17 cellular contexts compared by ENCODE assay signal in the genomic region with DNA sequence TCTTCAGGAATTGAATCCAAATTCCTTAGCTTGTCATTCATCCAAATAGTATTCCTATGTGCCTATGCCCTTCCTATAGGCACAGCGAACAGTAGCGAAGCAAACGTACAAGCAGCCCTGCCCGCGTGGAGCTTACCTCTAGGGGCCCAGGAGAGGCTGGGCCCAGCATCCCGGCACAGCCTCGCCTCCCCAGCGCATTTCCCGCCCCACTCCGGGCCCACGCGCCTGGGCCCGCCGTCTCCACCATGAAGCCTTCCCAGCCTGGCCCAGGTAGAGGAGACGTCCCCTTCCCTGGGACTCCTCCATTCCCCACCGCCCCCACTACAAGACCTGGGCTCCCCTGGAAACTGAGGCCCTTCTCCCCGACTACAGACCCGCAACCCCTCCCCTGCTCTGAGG. TPM values are rescaled to one million over a fixed set of nuclear protein-coding genes. Genes with fewer than 3 reads are reported as not detected.
DNase-seq lines count a peak whose midpoint lies in the region; ATAC-seq, FAIRE-seq and TF ChIP-seq lines count a peak whose summit lies in the region.
"Had no signal": no experiment of that assay in that cellular context is flagged by ENCODE, and none has a peak within 500 bp of the region (broad histone marks: within the 10 kb centered on the region; RNA-seq: fewer than 3 reads in every experiment).

No MANE protein-coding gene starts in this region.

- H2AFZ ChIP-seq in SK-N-SH (ENCODE audit: low read depth): no peak overlapping the region

- POLR2A ChIA-PET in MCF 10A (lab: Yijun Ruan, JAX): interaction anchor here (1.9 kb wide), 1 partner anchor 10 kb away, joined by 9 read pairs; no protein-coding TSS in a partner anchor
- POLR2A ChIA-PET in SK-N-SH (lab: Yijun Ruan, JAX): interaction anchor here (2.4 kb wide), 1 partner anchor 18 kb away, joined by 7 read pairs; a partner anchor contains a TSS

- no peak for TF ChIP-seq RAD21 in SK-N-SH (IDR thresholded peaks at IDR 0.05; ENCODE audit: low read length)

- H3K27me3 ChIP-seq in breast epithelium (no peaks in the 10 kb centered on the region), tibial artery (no peaks in the 10 kb centered on the region), SK-N-SH (ENCODE audit: insufficient read depth) (no peaks in the 10 kb centered on the region)

- intact Hi-C loops in breast epithelium (cut with DNase I; ENCODE audit: low total_unique reads): no loop called here
- intact Hi-C loops in MCF 10A (cut with micrococcal nuclease): no loop called here
- intact Hi-C loops in tibial artery (cut with DNase I; ENCODE audit: low total_unique reads): loop anchor here (10.0 kb wide), 1 partner anchor 290 kb away; no protein-coding TSS in a partner anchor

- H3K36me3 Mint-ChIP-seq in MCF 10A (ENCODE audit: insufficient read depth, unreplicated experiment) (peaks cover 31% of the 10 kb centered on the region), naive B cell (peaks cover 14 to 15% of the 10 kb centered on the region in 2 donors), HFFc6 (ENCODE audit: low read depth) (no peaks in the 10 kb centered on the region; the same call in 1 of the 2 replicates)
- H3K36me3 Mint-ChIP-seq in central memory CD8-positive, alpha-beta T cell (ENCODE audit: insufficient read depth): peaks cover 25% of the 10 kb centered on the region

- H3K9ac ChIP-seq in SK-N-SH: no peak overlapping the region
- H3K9ac ChIP-seq: KMS-11 had no signal

- H3K27ac Mint-ChIP-seq in MCF 10A (ENCODE audit: low read depth, unreplicated experiment) (no peak overlapping the region), naive B cell (peak overlapping the region in 1 of 6 donors; percentile 44), HFFc6 (no peak overlapping the region)
- no peak overlapping the region for H3K27ac Mint-ChIP-seq in central memory CD8-positive, alpha-beta T cell (ENCODE audit: low read depth)
- H3K27ac Mint-ChIP-seq: activated CD4-positive, alpha-beta memory T cell treated with anti-CD3 and anti-CD28 coated beads for 36 hours; memory B cell had no signal

- TF ChIP-seq POLR2A in breast epithelium (IDR thresholded peaks at IDR 0.05): no peak

- no peaks in the 10 kb centered on the region for H3K9me2 ChIP-seq in SK-N-SH

- H3K4me2 ChIP-seq in SK-N-SH: no peak overlapping the region
- H3K4me2 ChIP-seq: KMS-11 had no signal

- H3K4me1 Mint-ChIP-seq in MCF 10A (ENCODE audit: insufficient read depth, unreplicated experiment): peaks cover 10% of the 10 kb centered on the region
- H3K4me1 Mint-ChIP-seq in central memory CD8-positive, alpha-beta T cell: peaks cover 22% of the 10 kb centered on the region
- H3K4me1 Mint-ChIP-seq in naive B cell: peaks cover 13 to 21% (median 21%) of the 10 kb centered on the region in 3 donors
- H3K4me1 Mint-ChIP-seq in HFFc6 (ENCODE audit: low read depth): no peaks in the 10 kb centered on the region

- H3K4me3 ChIP-seq in breast epithelium (peak overlapping the region; percentile 36 to 74 (median 52)), tibial artery (peak overlapping the region; percentile 42 to 48), SK-N-SH (ENCODE audit: low read depth in 2 of 2, low read length in 1 of 2) (no peak overlapping the region)

- FAIRE-seq in D721Med (lab: Jason Lieb, UNC): no peak

- TF ChIP-seq EP300 in SK-N-SH (IDR thresholded peaks at IDR 0.05; ENCODE audit: borderline replicate concordance in 1 of 2, low read depth in 1 of 2, low read length in 1 of 2): no peak

- H3F3A ChIP-seq in SK-N-SH (replicated peaks; ENCODE audit: insufficient read depth): no peaks in the 10 kb centered on the region

- H4K20me1 ChIP-seq in SK-N-SH (ENCODE audit: insufficient read depth): no peaks in the 10 kb centered on the region

- H3K9me3 Mint-ChIP-seq in MCF 10A (ENCODE audit: unreplicated experiment) (no peaks in the 10 kb centered on the region), naive B cell (peaks cover 0 to 1% (median 0%) of the 10 kb centered on the region in 7 donors), HFFc6 (no peaks in the 10 kb centered on the region)
- H3K9me3 Mint-ChIP-seq in central memory CD8-positive, alpha-beta T cell: no peaks in the 10 kb centered on the region
- H3K9me3 Mint-ChIP-seq: activated CD4-positive, alpha-beta memory T cell treated with anti-CD3 and anti-CD28 coated beads for 36 hours; activated T-helper 17 cell treated with anti-CD3 and anti-CD28 coated beads, Interleukin-2, amount 50 U/mL, for 72 hours; memory B cell; stimulated activated naive CD8-positive, alpha-beta T cell treated with anti-CD3 and anti-CD28 coated beads, Interleukin-15, Interleukin-2, amounts not matched to agents 100 ng/mL and 50 ng/mL, for 24 hours had no signal

- WGBS in SK-N-SH (ENCODE audit: low lambda C conversion rate): over 99% methylated on average over 18 of the region's 18 CpGs

- no peak overlapping the region for H3K4me3 Mint-ChIP-seq in MCF 10A (ENCODE audit: unreplicated experiment)
- H3K4me3 Mint-ChIP-seq in central memory CD8-positive, alpha-beta T cell: peak overlapping the region; percentile 78
- H3K4me3 Mint-ChIP-seq in naive B cell: peak overlapping the region in 5 of 8 donors; percentile 70 to 89 (median 87)
- H3K4me3 Mint-ChIP-seq in HFFc6: no peak overlapping the region

- no TSS peak for BruUV-seq in MCF 10A (replicated peaks; lab: Mats Ljungman, UMichigan)

- ATAC-seq in central memory CD8-positive, alpha-beta T cell (replicated peaks; ENCODE audit: extremely low read depth, poor library complexity, severe bottlenecking): no peak
- no peak for ATAC-seq in naive B cell (ENCODE audit: low read depth in 2 of 2)

- DNase-seq in breast epithelium (ENCODE audit: low spot score in 2 of 2): no peak
- DNase-seq in MCF 10A (ENCODE audit: unreplicated experiment): no peak
- DNase-seq in central memory CD8-positive, alpha-beta T cell (ENCODE audit: low spot score in 2 of 2): no peak
- no peak for DNase-seq in naive B cell
- no peak for DNase-seq in tibial artery
- no peak for DNase-seq in SK-N-SH
- no peak for DNase-seq in D721Med (ENCODE audit: insufficient read length, low spot score)
- DNase-seq in HFFc6: no peak
- DNase-seq: NCI-H1105 treated with DMSO at 0.1 percent for 48 hours, SHP77 had no signal

- H3K27me3 Mint-ChIP-seq in MCF 10A (ENCODE audit: insufficient read depth, unreplicated experiment) (no peaks in the 10 kb centered on the region), naive B cell (no peaks in the 10 kb centered on the region), HFFc6 (ENCODE audit: insufficient read depth) (peaks cover 4% of the 10 kb centered on the region)
- no peaks in the 10 kb centered on the region for H3K27me3 Mint-ChIP-seq in central memory CD8-positive, alpha-beta T cell
- H3K27me3 Mint-ChIP-seq: activated CD4-positive, alpha-beta memory T cell treated with anti-CD3 and anti-CD28 coated beads for 36 hours; activated T-helper 17 cell treated with anti-CD3 and anti-CD28 coated beads, Interleukin-2, amount 50 U/mL, for 72 hours; memory B cell had no signal

- H3K4me1 ChIP-seq in breast epithelium (no peaks in the 10 kb centered on the region), tibial artery (peaks cover 0 to 14% (median 10%) of the 10 kb centered on the region in 4 donors), SK-N-SH (ENCODE audit: control insufficient read depth in 1 of 2, insufficient read depth in 2 of 2, low read depth in 1 of 2, low read length in 1 of 2) (peaks cover 0 to 6% of the 10 kb centered on the region in 2 experiments; a peak in 1 of 4 replicates)

- CTCF ChIA-PET in MCF 10A (lab: Yijun Ruan, JAX): interaction anchor here (0.8 kb wide), 1 partner anchor 289 kb away, joined by 3 read pairs; no protein-coding TSS in a partner anchor
- CTCF ChIA-PET in SK-N-SH (lab: Yijun Ruan, JAX): interaction anchor here (4.4 kb wide), 1 partner anchor 289 kb away, joined by 33 read pairs; no protein-coding TSS in a partner anchor

- H3K79me2 ChIP-seq in SK-N-SH (ENCODE audit: insufficient read depth): no peaks in the 10 kb centered on the region; the same call in 1 of the 2 replicates

- no peak overlapping the region for H3K27ac ChIP-seq in breast epithelium
- no peak overlapping the region for H3K27ac ChIP-seq in tibial artery
- no peak overlapping the region for H3K27ac ChIP-seq in SK-N-SH (ENCODE audit: low read depth in 2 of 2, low read length in 1 of 2)
- H3K27ac ChIP-seq: HL-60, KMS-11 had no signal

- TF ChIP-seq CTCF in breast epithelium (IDR thresholded peaks at IDR 0.05) (no peak), MCF 10A (IDR thresholded peaks at IDR 0.05; ENCODE audit: unreplicated experiment) (no peak), tibial artery (IDR thresholded peaks at IDR 0.05) (no peak), SK-N-SH (IDR thresholded peaks at IDR 0.05) (no peak), D721Med (IDR thresholded peaks at IDR 0.05; ENCODE audit: insufficient read depth, missing control alignments) (no peak), HFFc6 (IDR thresholded peaks at IDR 0.05) (no peak)

- no peaks in the 10 kb centered on the region for H3K36me3 ChIP-seq in breast epithelium
- H3K36me3 ChIP-seq in tibial artery: peaks cover 0 to 33% (median 14%) of the 10 kb centered on the region in 3 donors
- H3K36me3 ChIP-seq in SK-N-SH (replicated peaks in 1 of 2; ENCODE audit: control insufficient read depth in 1 of 2, insufficient read depth in 2 of 2, low read length in 1 of 2): peaks cover 18 to 20% of the 10 kb centered on the region in 2 experiments

- H3K9me3 ChIP-seq in breast epithelium: no peaks in the 10 kb centered on the region
- H3K9me3 ChIP-seq in tibial artery: no peaks in the 10 kb centered on the region
- H3K9me3 ChIP-seq in SK-N-SH: no peaks in the 10 kb centered on the region

RNA-seq across cellular contexts. Expression of a gene that starts 0.2 kb away (rescaled TPM):
- total RNA-seq in breast epithelium (under 1 TPM; under 0.01 to 0.59 (median 0.16) TPM), MCF 10A (2022) (0.17 TPM in 1 of 2 replicates, not detected in the other)
- polyA plus RNA-seq in naive B cell (ENCODE audit: low read depth in 6 of 6) (under 1 TPM in 1 of 6 donors, not detected in 5; 0.11 TPM), SK-N-SH (2012; rRNA removed) (0.05 and 0.08 TPM in 2 replicates)
- polyA plus RNA-seq in SK-N-SH (2012; cell fraction: cytosol; rRNA removed): 0.04 and 0.07 TPM in 2 replicates
- 0.21 and 0.25 TPM in 2 replicates for polyA plus RNA-seq in SK-N-SH (2012; cell fraction: nucleus; rRNA removed)
- total RNA-seq in HFFc6 (2021; fragmentation: NEBNext Ultra II Directional; extraction: Animal tissue kit (Norgen Biotek cat#: 25700)): not detected
- total RNA-seq: dermis microvascular lymphatic vessel endothelial cell had no signal

RNA-seq across cellular contexts. Expression of a gene that starts 17.5 kb away (rescaled TPM):
- total RNA-seq in breast epithelium: 10 to 100 TPM in 1 of 3 donors, 1 to 10 TPM in 2; 5.2 to 10.8 (median 6.7) TPM
- 11.7 and 13.8 TPM in 2 replicates for total RNA-seq in MCF 10A (2022)
- polyA plus RNA-seq in naive B cell (ENCODE audit: low read depth in 6 of 6): 1 to 10 TPM; 2.3 to 6.6 (median 4.3) TPM
- polyA plus RNA-seq in SK-N-SH (2012; rRNA removed): 2.6 and 3.6 TPM in 2 replicates
- polyA plus RNA-seq in SK-N-SH (2012; cell fraction: cytosol; rRNA removed): 5.1 and 7.3 TPM in 2 replicates
- 1.6 and 4.8 TPM in 2 replicates for polyA plus RNA-seq in SK-N-SH (2012; cell fraction: nucleus; rRNA removed)
- total RNA-seq in HFFc6 (2021; fragmentation: NEBNext Ultra II Directional; extraction: Animal tissue kit (Norgen Biotek cat#: 25700)): 1 to 10 TPM; 4.9 to 8.8 (median 6.0) TPM

RNA-seq across cellular contexts. Expression of a gene that starts 17.7 kb away (rescaled TPM):
- total RNA-seq in breast epithelium: 10 to 100 TPM; 23.1 to 34.9 (median 34.4) TPM
- 36.1 and 57.2 TPM in 2 replicates for total RNA-seq in MCF 10A (2022)
- polyA plus RNA-seq in naive B cell (ENCODE audit: low read depth in 6 of 6): 10 to 100 TPM in 1 of 6 donors, 1 to 10 TPM in 5; 6.1 to 13.4 (median 7.0) TPM
- polyA plus RNA-seq in SK-N-SH (2012; rRNA removed): 64.3 and 66.8 TPM in 2 replicates
- polyA plus RNA-seq in SK-N-SH (2012; cell fraction: cytosol; rRNA removed): 34.2 and 43.5 TPM in 2 replicates
- 174 and 250 TPM in 2 replicates for polyA plus RNA-seq in SK-N-SH (2012; cell fraction: nucleus; rRNA removed)
- 100 to 1,000 TPM; 115 to 169 (median 126) TPM for total RNA-seq in HFFc6 (2021; fragmentation: NEBNext Ultra II Directional; extraction: Animal tissue kit (Norgen Biotek cat#: 25700))

RNA-seq across cellular contexts. Expression of a gene that starts 32.4 kb away (rescaled TPM):
- total RNA-seq in breast epithelium (10 to 100 TPM; 11.1 to 22.1 (median 14.9) TPM), MCF 10A (2022) (13.2 and 17.2 TPM in 2 replicates)
- polyA plus RNA-seq in naive B cell (ENCODE audit: low read depth in 6 of 6) (1 to 10 TPM in 5 of 6 donors, not detected in 1; 2.2 to 3.7 (median 2.6) TPM), SK-N-SH (2012; rRNA removed) (10.4 and 13.4 TPM in 2 replicates)
- polyA plus RNA-seq in SK-N-SH (2012; cell fraction: cytosol; rRNA removed): 9.8 and 10.9 TPM in 2 replicates
- 18.7 and 27.2 TPM in 2 replicates for polyA plus RNA-seq in SK-N-SH (2012; cell fraction: nucleus; rRNA removed)
- 10 to 100 TPM in 3 of 6 experiments, 1 to 10 TPM in 3; 8.9 to 12.3 (median 10.4) TPM for total RNA-seq in HFFc6 (2021; fragmentation: NEBNext Ultra II Directional; extraction: Animal tissue kit (Norgen Biotek cat#: 25700))

RNA-seq across cellular contexts. Expression of a gene that starts 32.7 kb away (rescaled TPM):
- total RNA-seq in breast epithelium (10 to 100 TPM; 21.7 to 31.5 (median 25.9) TPM), MCF 10A (2022) (15.7 and 16.7 TPM in 2 replicates)
- polyA plus RNA-seq in naive B cell (ENCODE audit: low read depth in 6 of 6) (10 to 100 TPM; 51.0 to 73.2 (median 65.8) TPM), SK-N-SH (2012; rRNA removed) (18.6 and 20.2 TPM in 2 replicates)
- 25.2 and 31.0 TPM in 2 replicates for polyA plus RNA-seq in SK-N-SH (2012; cell fraction: cytosol; rRNA removed)
- 5.1 and 5.2 TPM in 2 replicates for polyA plus RNA-seq in SK-N-SH (2012; cell fraction: nucleus; rRNA removed)
- 10 to 100 TPM in 5 of 6 experiments, 1 to 10 TPM in 1; 9.6 to 17.8 (median 14.7) TPM for total RNA-seq in HFFc6 (2021; fragmentation: NEBNext Ultra II Directional; extraction: Animal tissue kit (Norgen Biotek cat#: 25700))

Comparison
In these comparisons a context has a peak if more than half of its experiments do, and no peak if none do; other contexts are left out.
1. H3K4me3 ChIP-seq: peak in breast epithelium (3 of 3) and tibial artery (2 of 2); none in SK-N-SH (0 of 2).
2. H3K4me3 Mint-ChIP-seq: peak in central memory CD8-positive, alpha-beta T cell (single experiment) and naive B cell (5 of 8); none in MCF 10A (single experiment) and HFFc6 (single experiment).